8 cellular contexts compared by ENCODE assay signal in genomic region chr5:141821430-141821925, GRCh38. TPM values are rescaled to one million over a fixed set of nuclear protein-coding genes. Genes with fewer than 3 reads are reported as not detected.
DNase-seq lines count a peak whose midpoint lies in the region; ATAC-seq and TF ChIP-seq lines count a peak whose summit lies in the region.

No MANE protein-coding gene starts in this region.

- no peak for TF ChIP-seq EP300 in sigmoid colon (IDR thresholded peaks at IDR 0.05)

- H3K36me3 ChIP-seq in sigmoid colon = no peaks in the 10 kb centered on the region

- no peak for ATAC-seq in naive thymus-derived CD8-positive, alpha-beta T cell
- no peak for ATAC-seq in GM21786 (IDR thresholded peaks at IDR 0.05; ENCODE audit: unreplicated experiment)
- no peak for ATAC-seq in omental fat pad (ENCODE audit: low FRiP score)
- no peak for ATAC-seq in HG03432 (IDR thresholded peaks at IDR 0.05; ENCODE audit: unreplicated experiment)

- H3K36me3 Mint-ChIP-seq in naive thymus-derived CD8-positive, alpha-beta T cell = no peaks in the 10 kb centered on the region

- H3K4me1 ChIP-seq in sigmoid colon = no peaks in the 10 kb centered on the region

- H3K4me3 Mint-ChIP-seq in naive thymus-derived CD8-positive, alpha-beta T cell = no peak overlapping the region

- POLR2A ChIA-PET in naive thymus-derived CD8-positive, alpha-beta T cell (lab: Charles Lee) = no interaction called here

- peak; percentile 72 for DNase-seq in GM04504 (ENCODE audit: low read depth)
- DNase-seq in RKO (ENCODE audit: low spot score) = peak; percentile 91
- DNase-seq in fibroblast of peridontal ligament (ENCODE audit: extremely low read depth) = peak; percentile 97
- DNase-seq in sigmoid colon = no peak
- no peak for DNase-seq in naive thymus-derived CD8-positive, alpha-beta T cell
- no peak for DNase-seq in omental fat pad (ENCODE audit: low spot score)

- peaks cover 0 to 3% (median 0%) of the 10 kb centered on the region in 4 donors for H3K4me1 Mint-ChIP-seq in naive thymus-derived CD8-positive, alpha-beta T cell

- TF ChIP-seq POLR2A in sigmoid colon (IDR thresholded peaks at IDR 0.05) = no peak

- TF ChIP-seq CTCF in sigmoid colon (IDR thresholded peaks at IDR 0.05) = no peak
- TF ChIP-seq CTCF in omental fat pad (IDR thresholded peaks at IDR 0.05) = no peak

- H3K27ac ChIP-seq in sigmoid colon = peak overlapping the region; percentile 29 to 69 (median 65)

- WGBS in sigmoid colon, 2 donors = 82 to 90% methylated on average over 3 of the region's 3 CpGs

- H3K9me3 Mint-ChIP-seq in naive thymus-derived CD8-positive, alpha-beta T cell = no peaks in the 10 kb centered on the region

- intact Hi-C loops in sigmoid colon (cut with DNase I) = no loop called here

- H3K9me3 ChIP-seq in sigmoid colon = no peaks in the 10 kb centered on the region

- no peak overlapping the region for H3K27ac Mint-ChIP-seq in naive thymus-derived CD8-positive, alpha-beta T cell

- peaks cover 1 to 11% (median 9%) of the 10 kb centered on the region in 5 donors for H3K27me3 Mint-ChIP-seq in naive thymus-derived CD8-positive, alpha-beta T cell

- peaks cover 0 to 15% (median 0%) of the 10 kb centered on the region in 3 donors for H3K27me3 ChIP-seq in sigmoid colon

- no peak overlapping the region for H3K4me3 ChIP-seq in sigmoid colon

RNA-seq across cellular contexts. Expression of gene PCDH1, which starts 56.7 kb away (rescaled TPM):
- total RNA-seq in sigmoid colon = 10 to 100 TPM in 3 of 4 donors, 1 to 10 TPM in 1; 8.6 to 19.4 (median 13.4) TPM
- polyA plus RNA-seq in sigmoid colon = 10 to 100 TPM in 2 of 3 donors, 1 to 10 TPM in 1; 9.0 to 47.2 (median 11.8) TPM
- not detected for total RNA-seq in naive thymus-derived CD8-positive, alpha-beta T cell
- 1 to 10 TPM in 1 of 3 donors, under 1 TPM in 1, not detected in 1; 0.06 to 1.3 TPM for polyA plus RNA-seq in naive thymus-derived CD8-positive, alpha-beta T cell
- total RNA-seq in omental fat pad = 100 to 1,000 TPM in 1 of 4 donors, 10 to 100 TPM in 3; 10.6 to 148 (median 50.6) TPM

Comparison
In these comparisons a context has a peak if more than half of its experiments do, and no peak if none do; other contexts are left out.
1. DNase-seq: peak in GM04504 (single experiment), RKO (single experiment) and fibroblast of peridontal ligament (single experiment); none in sigmoid colon (single experiment), naive thymus-derived CD8-positive, alpha-beta T cell (0 of 10) and omental fat pad (single experiment).
2. RNA of gene PCDH1, which starts 56.7 kb away (total RNA-seq): 10.6 to 148 TPM in omental fat pad and 8.6 to 19.4 TPM in sigmoid colon; not detected in naive thymus-derived CD8-positive, alpha-beta T cell; every median in the first group is over 4 times any median in the second.